Comparison of ENCODE assay signal across 10 cellular contexts in the genomic region with DNA sequence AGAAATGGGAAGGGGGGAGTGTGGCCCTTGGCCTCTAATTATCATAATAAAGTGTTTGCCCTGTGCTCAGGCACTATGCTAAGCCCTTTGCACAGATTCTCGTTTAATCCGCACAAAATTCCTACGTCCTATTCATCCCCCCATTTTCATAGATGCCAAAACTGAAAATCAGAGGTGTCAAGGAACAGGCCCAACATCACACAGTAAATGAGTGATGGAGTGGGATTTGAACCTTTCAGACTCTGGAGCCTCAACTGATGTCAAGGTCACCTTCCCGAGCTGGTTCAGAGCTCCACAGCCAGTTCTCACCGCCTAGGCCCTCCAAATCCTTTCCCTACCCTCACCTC.
A peak's percentile ranks its signal among the peaks of the same experiment; 100 is the strongest.
DNase-seq lines count a peak whose midpoint lies in the region; ATAC-seq and TF ChIP-seq lines count a peak whose summit lies in the region.
"Had no signal": no experiment of that assay in that cellular context is flagged by ENCODE, and none has a peak within 500 bp of the region (broad histone marks: within the 10 kb centered on the region; RNA-seq: fewer than 3 reads in every experiment).

No MANE protein-coding gene starts in this region.

- H3K9ac ChIP-seq in skeletal muscle satellite cell (ENCODE audit: low read depth, low read length) = peak overlapping the region; percentile 28

- peak overlapping the region; percentile 97 for H3K27ac ChIP-seq in GM23338 (ENCODE audit: low read depth)
- peak overlapping the region; percentile 82 for H3K27ac ChIP-seq in VCaP
- peak overlapping the region; percentile 93 for H3K27ac ChIP-seq in hepatocyte

- H3K4me1 ChIP-seq in GM23338 (ENCODE audit: insufficient read depth) = peaks cover 37% of the 10 kb centered on the region
- peaks cover 39% of the 10 kb centered on the region for H3K4me1 ChIP-seq in hepatocyte (ENCODE audit: insufficient read depth)
- peaks cover 43% of the 10 kb centered on the region for H3K4me1 ChIP-seq in skeletal muscle satellite cell (ENCODE audit: control insufficient read depth, insufficient read depth, low read length)

- peak overlapping the region; percentile 48 for H3K4me3 ChIP-seq in GM23338
- no peak overlapping the region for H3K4me3 ChIP-seq in hepatocyte
- H3K4me3 ChIP-seq in skeletal muscle satellite cell (ENCODE audit: low read length) = no peak overlapping the region

- peak overlapping the region; percentile 86 for H3K27ac Mint-ChIP-seq in GM23338
- H3K27ac Mint-ChIP-seq: activated B cell treated with CpG ODN at 0.5 μM for 24 hours had no signal

- H3F3A ChIP-seq in GM23338 (replicated peaks; ENCODE audit: low read depth) = peaks cover 23% of the 10 kb centered on the region

- H3K4me2 ChIP-seq in GM23338 = peak overlapping the region; percentile 84
- H3K4me2 ChIP-seq in hepatocyte = peak overlapping the region; percentile 62
- H3K4me2 ChIP-seq in skeletal muscle satellite cell (ENCODE audit: low read length) = peak overlapping the region; percentile 61

- peak overlapping the region; percentile 31; the same call in 1 of the 3 replicates for H3K4me3 Mint-ChIP-seq in GM23338

- peaks cover 15% of the 10 kb centered on the region for H3K27me3 Mint-ChIP-seq in GM23338 (ENCODE audit: insufficient read depth, low read depth, poor library complexity)
- H3K27me3 Mint-ChIP-seq: activated B cell treated with CpG ODN at 0.5 μM for 24 hours had no signal

- peaks cover 40% of the 10 kb centered on the region for H3K4me1 Mint-ChIP-seq in GM23338

- no peaks in the 10 kb centered on the region; the same call in 2 of the 3 replicates for H3K36me3 Mint-ChIP-seq in GM23338 (ENCODE audit: low read depth)

- H3K9me3 ChIP-seq in hepatocyte (ENCODE audit: low read depth) = no peaks in the 10 kb centered on the region
- no peaks in the 10 kb centered on the region for H3K9me3 ChIP-seq in skeletal muscle satellite cell (replicated peaks; ENCODE audit: low read length)

- in situ Hi-C loops in KBM-7 (cut with MboI; ENCODE audit: low pct_unique_long_range_greater_than_20kb, low sequenced_read_pairs) = no loop called here

- ATAC-seq in GM23338 (peak; percentile 3; the same call in 2 of the 3 replicates), GM19328 (IDR thresholded peaks at IDR 0.05; ENCODE audit: unreplicated experiment) (no peak)
- ATAC-seq in stimulated activated naive CD8-positive, alpha-beta T cell treated with anti-CD3 and anti-CD28 coated beads, Interleukin-15, Interleukin-2, amounts not matched to agents 100 U/mL and 50 U/mL, for 24 hours = no peak

- WGBS in hepatocyte (ENCODE audit: low lambda C conversion rate, missing lambda C conversion rate) = 69% methylated on average over 5 of the region's 5 CpGs

- H4K20me1 ChIP-seq in GM23338 (replicated peaks; ENCODE audit: insufficient read depth) (no peaks in the 10 kb centered on the region), hepatocyte (ENCODE audit: insufficient read depth, poor library complexity, severe bottlenecking) (no peaks in the 10 kb centered on the region)

- DNase-seq in GM23338 (ENCODE audit: low spot score) (no peak), hepatocyte (ENCODE audit: low spot score) (no peak), NCI-H2171 treated with DMSO at 0.1 percent for 48 hours (lab: John Stamatoyannopoulos, UW) (no peak), KBM-7 (no peak)
- no peak for DNase-seq in stimulated activated naive CD8-positive, alpha-beta T cell treated with anti-CD3 and anti-CD28 coated beads, Interleukin-15, Interleukin-2, amounts not matched to agents 100 U/mL and 50 U/mL, for 24 hours
- DNase-seq: GDM1 had no signal

- peak overlapping the region; percentile 80; the same call in 1 of the 2 replicates for H2AFZ ChIP-seq in GM23338
- H2AFZ ChIP-seq in hepatocyte = no peak overlapping the region

- H3K79me2 ChIP-seq in GM23338 (replicated peaks; ENCODE audit: insufficient read depth) (no peaks in the 10 kb centered on the region), hepatocyte (no peaks in the 10 kb centered on the region)

- H3K36me3 ChIP-seq in GM23338 (ENCODE audit: insufficient read depth) = no peaks in the 10 kb centered on the region
- H3K36me3 ChIP-seq in hepatocyte (replicated peaks; ENCODE audit: insufficient read depth, low read depth) = no peaks in the 10 kb centered on the region
- no peaks in the 10 kb centered on the region for H3K36me3 ChIP-seq in skeletal muscle satellite cell (ENCODE audit: insufficient read depth, low read length)

- H3K9me2 ChIP-seq in GM23338 (ENCODE audit: insufficient read depth) = no peaks in the 10 kb centered on the region
- H3K9me2 ChIP-seq in hepatocyte (replicated peaks; ENCODE audit: insufficient read depth) = no peaks in the 10 kb centered on the region

- H3K27me3 ChIP-seq in GM23338 (ENCODE audit: insufficient read depth) (no peaks in the 10 kb centered on the region), hepatocyte (no peaks in the 10 kb centered on the region), skeletal muscle satellite cell (ENCODE audit: control insufficient read depth, insufficient read depth, low read length) (no peaks in the 10 kb centered on the region)

- no peaks in the 10 kb centered on the region; the same call in none of the 3 replicates for H3K9me3 Mint-ChIP-seq in GM23338
- H3K9me3 Mint-ChIP-seq: activated B cell treated with CpG ODN at 0.5 μM for 24 hours had no signal

- TF ChIP-seq CTCF in GM23338 (conservative IDR thresholded peaks at IDR 0.05; ENCODE audit: low read depth in 2 of 2) = no peak
- TF ChIP-seq CTCF in VCaP (conservative IDR thresholded peaks at IDR 0.05) = no peak
- TF ChIP-seq CTCF in hepatocyte (IDR thresholded peaks at IDR 0.05; ENCODE audit: poor library complexity) = no peak

TF ChIP-seq in GM23338, 12 proteins besides CTCF, POLR2A, EP300 and RAD21 (continues in another document):
- TF ChIP-seq ZNF331 (CRISPR knock-in tag; IDR thresholded peaks at IDR 0.05; ENCODE audit: low read depth) (no peak), STAT1 (IDR thresholded peaks at IDR 0.05; ENCODE audit: unreplicated experiment) (no peak)
- TF ChIP-seq, protein P1, sequence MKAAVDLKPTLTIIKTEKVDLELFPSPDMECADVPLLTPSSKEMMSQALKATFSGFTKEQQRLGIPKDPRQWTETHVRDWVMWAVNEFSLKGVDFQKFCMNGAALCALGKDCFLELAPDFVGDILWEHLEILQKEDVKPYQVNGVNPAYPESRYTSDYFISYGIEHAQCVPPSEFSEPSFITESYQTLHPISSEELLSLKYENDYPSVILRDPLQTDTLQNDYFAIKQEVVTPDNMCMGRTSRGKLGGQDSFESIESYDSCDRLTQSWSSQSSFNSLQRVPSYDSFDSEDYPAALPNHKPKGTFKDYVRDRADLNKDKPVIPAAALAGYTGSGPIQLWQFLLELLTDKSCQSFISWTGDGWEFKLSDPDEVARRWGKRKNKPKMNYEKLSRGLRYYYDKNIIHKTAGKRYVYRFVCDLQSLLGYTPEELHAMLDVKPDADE (IDR thresholded peaks at IDR 0.05) = no peak
